21 cellular contexts compared by ENCODE assay signal in the genomic region with DNA sequence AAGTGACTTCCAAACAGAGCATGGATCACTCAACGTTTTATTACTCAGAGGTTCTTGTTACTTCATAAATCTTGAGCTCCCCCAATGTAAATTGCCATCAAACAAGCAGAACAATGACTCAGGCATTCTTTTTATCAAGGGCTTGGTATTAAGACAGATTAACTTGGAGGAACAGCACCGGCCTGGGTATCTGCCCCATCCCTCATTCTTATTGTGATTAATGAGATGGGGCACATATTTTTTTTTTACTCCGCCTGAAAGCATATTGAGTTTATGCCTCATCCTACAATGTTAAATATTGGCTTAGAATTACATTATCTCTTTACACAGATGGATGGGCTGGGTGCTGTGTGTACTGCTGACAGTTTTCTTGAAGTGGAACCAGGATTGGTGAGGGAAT.
DNase-seq lines count a peak whose midpoint lies in the region; ATAC-seq, FAIRE-seq and TF ChIP-seq lines count a peak whose summit lies in the region.
"Had no signal": no experiment of that assay in that cellular context is flagged by ENCODE, and none has a peak within 500 bp of the region (broad histone marks: within the 10 kb centered on the region; RNA-seq: fewer than 3 reads in every experiment).

No MANE protein-coding gene starts in this region.

- H3K27me3 ChIP-seq in RWPE2 (ENCODE audit: insufficient read depth, poor library complexity, severe bottlenecking) (no peaks in the 10 kb centered on the region), hepatocyte (peaks cover 3% of the 10 kb centered on the region), ovary (no peaks in the 10 kb centered on the region), sigmoid colon (no peaks in the 10 kb centered on the region)
- H3K27me3 ChIP-seq: BLaER1 treated with 17β-estradiol and CSF1 and Interleukin-3, amounts not matched to agents 10 nM and 100 nM; Peyer's patch; right lobe of liver; upper lobe of right lung had no signal

- H3K79me2 ChIP-seq in hepatocyte: no peaks in the 10 kb centered on the region

- intact Hi-C loops in ovary (cut with DNase I): no loop called here
- intact Hi-C loops in sigmoid colon (cut with DNase I): no loop called here

- TF ChIP-seq EP300 in ovary (IDR thresholded peaks at IDR 0.05) (no peak), sigmoid colon (IDR thresholded peaks at IDR 0.05) (no peak)

- H3K4me3 ChIP-seq in AG10803 (ENCODE audit: low read length): no peak overlapping the region
- H3K4me3 ChIP-seq in RWPE2 (ENCODE audit: severe bottlenecking): no peak overlapping the region
- no peak overlapping the region for H3K4me3 ChIP-seq in hepatocyte
- H3K4me3 ChIP-seq in ovary: no peak overlapping the region
- no peak overlapping the region for H3K4me3 ChIP-seq in sigmoid colon
- H3K4me3 ChIP-seq: BLaER1 treated with 17β-estradiol and CSF1 and Interleukin-3, amounts not matched to agents 10 nM and 100 nM; esophagus muscularis mucosa; Peyer's patch; right lobe of liver; upper lobe of right lung had no signal

- TF ChIP-seq CTCF in AG10803 (conservative IDR thresholded peaks at IDR 0.05; ENCODE audit: low read length) (no peak), RWPE2 (IDR thresholded peaks at IDR 0.05; ENCODE audit: poor library complexity, severe bottlenecking) (no peak), hepatocyte (IDR thresholded peaks at IDR 0.05; ENCODE audit: poor library complexity) (no peak), ovary (IDR thresholded peaks at IDR 0.05) (no peak), sigmoid colon (IDR thresholded peaks at IDR 0.05) (no peak)

- DNase-seq in AG10803 (ENCODE audit: low read depth): peak; percentile 45
- peak; percentile 29 for DNase-seq in HTR-8/SVneo (ENCODE audit: insufficient read length, low spot score)
- DNase-seq in RWPE2 (ENCODE audit: low spot score): no peak
- DNase-seq in hepatocyte (ENCODE audit: low spot score): peak; percentile 21
- DNase-seq in ovary: no peak
- no peak for DNase-seq in DMS153 (lab: John Stamatoyannopoulos, UW)
- DNase-seq in sigmoid colon: no peak
- DNase-seq in SHP77 (lab: John Stamatoyannopoulos, UW): no peak
- DNase-seq: activated CD4-positive, alpha-beta T cell treated with anti-CD3 and anti-CD28 coated beads, Interleukin-2, amount 50 U/mL, for 1 hour; activated naive CD8-positive, alpha-beta T cell treated with anti-CD3 and anti-CD28 coated beads, Interleukin-2, amount 10 ng/mL, durations not matched to agents 7 days and 5 days; effector CD4-positive, alpha-beta T cell; GF-D8; KG1; NCI-H2227 treated with DMSO at 0.1 percent for 48 hours; Peyer's patch; right lobe of liver; upper lobe of right lung had no signal

- H3K36me3 ChIP-seq in RWPE2 (ENCODE audit: low read depth): no peaks in the 10 kb centered on the region
- no peaks in the 10 kb centered on the region for H3K36me3 ChIP-seq in hepatocyte (replicated peaks; ENCODE audit: insufficient read depth, low read depth)
- no peaks in the 10 kb centered on the region for H3K36me3 ChIP-seq in ovary
- H3K36me3 ChIP-seq in sigmoid colon: no peaks in the 10 kb centered on the region
- H3K36me3 ChIP-seq: BLaER1 treated with 17β-estradiol and CSF1 and Interleukin-3, amounts not matched to agents 10 nM and 100 nM; esophagus muscularis mucosa; Peyer's patch; right lobe of liver; upper lobe of right lung had no signal

- ATAC-seq in RWPE2 (ENCODE audit: low read depth): peak; percentile 57
- ATAC-seq: natural killer cell treated with Interleukin-12 subunit alpha and Interleukin-12 subunit beta and Interleukin-15 and Interleukin-18, amount 100 ng/mL, for 72 hours; right lobe of liver; upper lobe of right lung had no signal

- no peak overlapping the region for H3K4me2 ChIP-seq in hepatocyte
- H3K4me2 ChIP-seq: BLaER1 treated with 17β-estradiol and CSF1 and Interleukin-3, amounts not matched to agents 10 nM and 100 nM had no signal

- WGBS in hepatocyte (ENCODE audit: low lambda C conversion rate, missing lambda C conversion rate): 15% methylated on average over 3 of the region's 3 CpGs
- 12 to 32% (median 20%) methylated on average over 3 of the region's 3 CpGs for whole genome bisulfite sequencing in ovary, 3 donors
- 15 to 36% methylated on average over 3 of the region's 3 CpGs for WGBS in sigmoid colon, 2 donors

- TF ChIP-seq POLR2A in ovary (IDR thresholded peaks at IDR 0.05) (no peak), sigmoid colon (IDR thresholded peaks at IDR 0.05) (no peak)

- no peaks in the 10 kb centered on the region for H3K9me3 ChIP-seq in RWPE2 (ENCODE audit: severe bottlenecking)
- no peaks in the 10 kb centered on the region for H3K9me3 ChIP-seq in hepatocyte (ENCODE audit: low read depth)
- H3K9me3 ChIP-seq in ovary: no peaks in the 10 kb centered on the region
- no peaks in the 10 kb centered on the region for H3K9me3 ChIP-seq in sigmoid colon
- H3K9me3 ChIP-seq: esophagus muscularis mucosa, Peyer's patch, right lobe of liver, upper lobe of right lung had no signal

- FAIRE-seq in HTR-8/SVneo (lab: Jason Lieb, UNC): no peak
- FAIRE-seq: D721Med had no signal

- H2AFZ ChIP-seq in hepatocyte: no peak overlapping the region

- H3K4me1 ChIP-seq in RWPE2 (ENCODE audit: insufficient read depth, poor library complexity, severe bottlenecking): no peaks in the 10 kb centered on the region
- H3K4me1 ChIP-seq in hepatocyte (ENCODE audit: insufficient read depth): peaks cover 6% of the 10 kb centered on the region
- H3K4me1 ChIP-seq in ovary (ENCODE audit: insufficient read depth): no peaks in the 10 kb centered on the region
- H3K4me1 ChIP-seq in sigmoid colon: no peaks in the 10 kb centered on the region
- H3K4me1 ChIP-seq: BLaER1 treated with 17β-estradiol and CSF1 and Interleukin-3, amounts not matched to agents 10 nM and 100 nM; esophagus muscularis mucosa; Peyer's patch; right lobe of liver; upper lobe of right lung had no signal

- H3K27ac ChIP-seq in RWPE2 (ENCODE audit: poor library complexity, severe bottlenecking) (no peak overlapping the region), hepatocyte (no peak overlapping the region), ovary (no peak overlapping the region), sigmoid colon (no peak overlapping the region)
- H3K27ac ChIP-seq: BLaER1 treated with 17β-estradiol and CSF1 and Interleukin-3, amounts not matched to agents 10 nM and 100 nM; esophagus muscularis mucosa; Peyer's patch; right lobe of liver; upper lobe of right lung had no signal

- H4K20me1 ChIP-seq in hepatocyte (ENCODE audit: insufficient read depth, poor library complexity, severe bottlenecking): no peaks in the 10 kb centered on the region
- H4K20me1 ChIP-seq: BLaER1 treated with 17β-estradiol and CSF1 and Interleukin-3, amounts not matched to agents 10 nM and 100 nM had no signal

- H3K9me2 ChIP-seq in hepatocyte (replicated peaks; ENCODE audit: insufficient read depth): no peaks in the 10 kb centered on the region

Comparison
In these comparisons a context has a peak if more than half of its experiments do, and no peak if none do; other contexts are left out.
1. DNase-seq: peak in AG10803 (single experiment), HTR-8/SVneo (single experiment) and hepatocyte (single experiment); none in RWPE2 (single experiment), ovary (0 of 5), DMS153 (single experiment), sigmoid colon (single experiment) and SHP77 (0 of 2).